In the genomic region with DNA sequence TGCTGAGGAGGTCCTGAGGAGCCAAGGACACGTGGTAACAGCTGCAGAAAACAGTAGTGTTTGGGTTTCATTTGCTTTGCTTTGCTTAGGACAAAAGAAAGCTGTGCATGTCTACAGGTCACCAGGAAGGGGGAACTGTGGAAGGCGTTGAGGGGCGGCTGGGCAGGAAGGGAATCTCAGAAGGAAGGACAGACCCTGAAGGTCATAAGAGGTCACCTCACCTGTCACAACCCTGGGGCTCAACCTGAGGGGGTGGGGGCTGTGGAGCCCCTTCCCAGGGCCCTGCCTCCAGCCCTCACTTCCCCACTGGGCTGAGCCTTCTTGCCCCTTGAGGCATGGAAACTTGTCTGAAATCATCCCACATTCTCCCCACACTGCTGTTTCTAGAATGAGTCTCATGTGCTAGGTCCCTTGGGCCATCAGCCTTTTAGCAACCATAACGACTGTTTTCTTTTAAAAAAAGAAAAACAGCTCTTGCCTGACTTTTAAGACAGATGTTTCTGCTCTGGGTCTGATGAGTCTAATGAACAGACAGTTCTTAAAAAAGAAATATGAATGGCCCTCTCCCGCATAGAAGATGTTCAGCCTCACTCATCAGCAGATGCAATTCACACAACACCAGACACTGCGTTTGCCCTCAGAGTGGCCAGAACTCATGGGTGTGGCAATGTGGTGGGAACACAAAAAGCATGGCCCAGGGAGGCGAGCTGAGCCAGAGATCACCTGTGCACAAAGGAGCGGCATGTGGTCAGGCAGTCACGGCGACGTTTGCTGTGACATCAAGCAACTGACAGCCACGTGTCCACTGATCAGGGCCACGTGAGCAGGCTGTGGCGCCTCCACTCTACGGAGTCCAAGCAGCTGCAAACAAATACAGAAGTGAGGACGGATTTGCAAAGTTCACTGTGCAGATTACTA, we compare ENCODE assay signal across 1 cellular context.
TF ChIP-seq lines count a peak whose summit lies in the region.

No MANE protein-coding gene starts in this region.

TF ChIP-seq in HepG2, 621 proteins besides CTCF, POLR2A, EP300 and RAD21 (continued from another document and continues in another):
- TF ChIP-seq BHLHE40 (IDR thresholded peaks at IDR 0.05; ENCODE audit: low read length) (peak; percentile 50), ZNF598 (CRISPR knock-in tag; IDR thresholded peaks at IDR 0.05; ENCODE audit: borderline replicate concordance) (no peak), MXD4 (CRISPR knock-in tag; IDR thresholded peaks at IDR 0.05) (peak; percentile 50; the same call in 1 of the 2 replicates), SAFB2 (CRISPR knock-in tag; IDR thresholded peaks at IDR 0.05; ENCODE audit: borderline replicate concordance, low read depth) (no peak), ZNF773 (CRISPR knock-in tag; IDR thresholded peaks at IDR 0.05; ENCODE audit: borderline replicate concordance) (0 out of 2 replicates have a peak, but pooled peaks have one; percentile 40), SPEN (CRISPR knock-in tag; IDR thresholded peaks at IDR 0.05; ENCODE audit: low read depth) (peak; percentile 45; the same call in 1 of the 2 replicates), SOX6 (IDR thresholded peaks at IDR 0.05) (no peak), SOX6 (CRISPR knock-in tag; IDR thresholded peaks at IDR 0.05) (0 out of 2 replicates have a peak, but pooled peaks have one; percentile 20), ZNF615 (CRISPR knock-in tag; IDR thresholded peaks at IDR 0.05; ENCODE audit: borderline replicate concordance) (no peak), ZFP37 (CRISPR knock-in tag; IDR thresholded peaks at IDR 0.05; ENCODE audit: borderline replicate concordance) (peak; percentile 62; the same call in 1 of the 2 replicates), HES4 (CRISPR knock-in tag; IDR thresholded peaks at IDR 0.05; ENCODE audit: borderline replicate concordance) (no peak), JUND (CRISPR knock-in tag; IDR thresholded peaks at IDR 0.05) (0 out of 2 replicates have a peak, but pooled peaks have one; percentile 12), ZNF709 (CRISPR knock-in tag; IDR thresholded peaks at IDR 0.05) (peak; percentile 58; the same call in 1 of the 2 replicates), CC2D1A (CRISPR knock-in tag; IDR thresholded peaks at IDR 0.05) (no peak), NFKB2 (CRISPR knock-in tag; IDR thresholded peaks at IDR 0.05; ENCODE audit: borderline replicate concordance) (peak; percentile 54; the same call in 1 of the 2 replicates), SMARCE1 (IDR thresholded peaks at IDR 0.05; ENCODE audit: borderline replicate concordance) (no peak), PAWR (CRISPR knock-in tag; IDR thresholded peaks at IDR 0.05; ENCODE audit: borderline replicate concordance) (no peak), ZBTB7A (CRISPR knock-in tag; IDR thresholded peaks at IDR 0.05) (peak; percentile 77), KDM3A (CRISPR knock-in tag; IDR thresholded peaks at IDR 0.05; ENCODE audit: low read depth) (no peak), NR2F2 (IDR thresholded peaks at IDR 0.05; ENCODE audit: borderline replicate concordance, low read depth) (no peak), ZNF276 (CRISPR knock-in tag; IDR thresholded peaks at IDR 0.05; ENCODE audit: low read depth) (no peak), SOX5 (CRISPR knock-in tag; IDR thresholded peaks at IDR 0.05; ENCODE audit: borderline replicate concordance) (0 out of 2 replicates have a peak, but pooled peaks have one; percentile 44), ZBTB46 (CRISPR knock-in tag; IDR thresholded peaks at IDR 0.05; ENCODE audit: borderline replicate concordance) (no peak), ZNF430 (CRISPR knock-in tag; IDR thresholded peaks at IDR 0.05) (0 out of 2 replicates have a peak, but pooled peaks have one; percentile 50), ARID5B (CRISPR knock-in tag; IDR thresholded peaks at IDR 0.05) (0 out of 2 replicates have a peak, but pooled peaks have one; percentile 20), ZNF704 (CRISPR knock-in tag; IDR thresholded peaks at IDR 0.05; ENCODE audit: borderline replicate concordance) (0 out of 2 replicates have a peak, but pooled peaks have one; percentile 70), ZNF558 (CRISPR knock-in tag; IDR thresholded peaks at IDR 0.05; ENCODE audit: borderline replicate concordance) (peak; percentile 47; the same call in 1 of the 2 replicates), ZBTB33 (CRISPR knock-in tag; IDR thresholded peaks at IDR 0.05) (peak; percentile 63), ZNF569 (CRISPR knock-in tag; IDR thresholded peaks at IDR 0.05; ENCODE audit: borderline replicate concordance) (no peak)
- TF ChIP-seq, protein P1, sequence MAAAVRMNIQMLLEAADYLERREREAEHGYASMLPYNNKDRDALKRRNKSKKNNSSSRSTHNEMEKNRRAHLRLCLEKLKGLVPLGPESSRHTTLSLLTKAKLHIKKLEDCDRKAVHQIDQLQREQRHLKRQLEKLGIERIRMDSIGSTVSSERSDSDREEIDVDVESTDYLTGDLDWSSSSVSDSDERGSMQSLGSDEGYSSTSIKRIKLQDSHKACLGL (CRISPR knock-in tag; IDR thresholded peaks at IDR 0.05): 0 out of 2 replicates have a peak, but pooled peaks have one; percentile 33
- TF ChIP-seq, protein P2, sequence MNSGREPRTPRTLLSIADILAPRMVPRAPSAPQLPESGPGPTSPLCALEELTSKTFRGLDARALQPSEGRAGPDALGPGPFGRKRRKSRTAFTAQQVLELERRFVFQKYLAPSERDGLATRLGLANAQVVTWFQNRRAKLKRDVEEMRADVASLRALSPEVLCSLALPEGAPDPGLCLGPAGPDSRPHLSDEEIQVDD (CRISPR knock-in tag; IDR thresholded peaks at IDR 0.05; ENCODE audit: borderline replicate concordance): 0 out of 2 replicates have a peak, but pooled peaks have one; percentile 39
- TF ChIP-seq, protein P3, sequence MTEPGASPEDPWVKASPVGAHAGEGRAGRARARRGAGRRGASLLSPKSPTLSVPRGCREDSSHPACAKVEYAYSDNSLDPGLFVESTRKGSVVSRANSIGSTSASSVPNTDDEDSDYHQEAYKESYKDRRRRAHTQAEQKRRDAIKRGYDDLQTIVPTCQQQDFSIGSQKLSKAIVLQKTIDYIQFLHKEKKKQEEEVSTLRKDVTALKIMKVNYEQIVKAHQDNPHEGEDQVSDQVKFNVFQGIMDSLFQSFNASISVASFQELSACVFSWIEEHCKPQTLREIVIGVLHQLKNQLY (CRISPR knock-in tag; IDR thresholded peaks at IDR 0.05): peak; percentile 51; the same call in 1 of the 2 replicates
- TF ChIP-seq, protein P4, sequence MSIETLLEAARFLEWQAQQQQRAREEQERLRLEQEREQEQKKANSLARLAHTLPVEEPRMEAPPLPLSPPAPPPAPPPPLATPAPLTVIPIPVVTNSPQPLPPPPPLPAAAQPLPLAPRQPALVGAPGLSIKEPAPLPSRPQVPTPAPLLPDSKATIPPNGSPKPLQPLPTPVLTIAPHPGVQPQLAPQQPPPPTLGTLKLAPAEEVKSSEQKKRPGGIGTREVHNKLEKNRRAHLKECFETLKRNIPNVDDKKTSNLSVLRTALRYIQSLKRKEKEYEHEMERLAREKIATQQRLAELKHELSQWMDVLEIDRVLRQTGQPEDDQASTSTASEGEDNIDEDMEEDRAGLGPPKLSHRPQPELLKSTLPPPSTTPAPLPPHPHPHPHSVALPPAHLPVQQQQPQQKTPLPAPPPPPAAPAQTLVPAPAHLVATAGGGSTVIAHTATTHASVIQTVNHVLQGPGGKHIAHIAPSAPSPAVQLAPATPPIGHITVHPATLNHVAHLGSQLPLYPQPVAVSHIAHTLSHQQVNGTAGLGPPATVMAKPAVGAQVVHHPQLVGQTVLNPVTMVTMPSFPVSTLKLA (IDR thresholded peaks at IDR 0.05): peak; percentile 100
- TF ChIP-seq, protein P5, sequence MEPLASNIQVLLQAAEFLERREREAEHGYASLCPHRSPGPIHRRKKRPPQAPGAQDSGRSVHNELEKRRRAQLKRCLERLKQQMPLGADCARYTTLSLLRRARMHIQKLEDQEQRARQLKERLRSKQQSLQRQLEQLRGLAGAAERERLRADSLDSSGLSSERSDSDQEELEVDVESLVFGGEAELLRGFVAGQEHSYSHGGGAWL (CRISPR knock-in tag; IDR thresholded peaks at IDR 0.05): peak; percentile 29; the same call in 1 of the 2 replicates
- TF ChIP-seq, protein P6, sequence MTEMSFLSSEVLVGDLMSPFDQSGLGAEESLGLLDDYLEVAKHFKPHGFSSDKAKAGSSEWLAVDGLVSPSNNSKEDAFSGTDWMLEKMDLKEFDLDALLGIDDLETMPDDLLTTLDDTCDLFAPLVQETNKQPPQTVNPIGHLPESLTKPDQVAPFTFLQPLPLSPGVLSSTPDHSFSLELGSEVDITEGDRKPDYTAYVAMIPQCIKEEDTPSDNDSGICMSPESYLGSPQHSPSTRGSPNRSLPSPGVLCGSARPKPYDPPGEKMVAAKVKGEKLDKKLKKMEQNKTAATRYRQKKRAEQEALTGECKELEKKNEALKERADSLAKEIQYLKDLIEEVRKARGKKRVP (CRISPR knock-in tag; IDR thresholded peaks at IDR 0.05): peak in 1 of 2 experiments; percentile 41; a peak in 1 of 4 replicates
